2 cellular contexts compared by ENCODE assay signal in genomic region chr1:47797555-47797954, GRCh38.
A peak's percentile ranks its signal among the peaks of the same experiment; 100 is the strongest.
TF ChIP-seq lines count a peak whose summit lies in the region.

No MANE protein-coding gene starts in this region.

TF ChIP-seq in SK-N-SH treated with all-trans-retinoic acid at 6 μM for 48 hours, 23 proteins besides CTCF, POLR2A, EP300 and RAD21 (continued from another document):
- TF ChIP-seq, protein P1, sequence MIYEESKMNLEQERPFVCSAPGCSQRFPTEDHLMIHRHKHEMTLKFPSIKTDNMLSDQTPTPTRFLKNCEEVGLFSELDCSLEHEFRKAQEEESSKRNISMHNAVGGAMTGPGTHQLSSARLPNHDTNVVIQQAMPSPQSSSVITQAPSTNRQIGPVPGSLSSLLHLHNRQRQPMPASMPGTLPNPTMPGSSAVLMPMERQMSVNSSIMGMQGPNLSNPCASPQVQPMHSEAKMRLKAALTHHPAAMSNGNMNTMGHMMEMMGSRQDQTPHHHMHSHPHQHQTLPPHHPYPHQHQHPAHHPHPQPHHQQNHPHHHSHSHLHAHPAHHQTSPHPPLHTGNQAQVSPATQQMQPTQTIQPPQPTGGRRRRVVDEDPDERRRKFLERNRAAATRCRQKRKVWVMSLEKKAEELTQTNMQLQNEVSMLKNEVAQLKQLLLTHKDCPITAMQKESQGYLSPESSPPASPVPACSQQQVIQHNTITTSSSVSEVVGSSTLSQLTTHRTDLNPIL (CRISPR knock-in tag; IDR thresholded peaks at IDR 0.05; ENCODE audit: low read depth), result 0 out of 2 replicates have a peak, but pooled peaks have one; percentile 49
- no peak for TF ChIP-seq ZNF70 (CRISPR knock-in tag; IDR thresholded peaks at IDR 0.05)

TF ChIP-seq in K562, 482 proteins besides CTCF, POLR2A, EP300 and RAD21 (continued from another document):
- TF ChIP-seq PBX2 (CRISPR knock-in tag; IDR thresholded peaks at IDR 0.05; ENCODE audit: low read depth), result no peak
- TF ChIP-seq PBX2 (tag; conservative IDR thresholded peaks at IDR 0.05; ENCODE audit: low read depth), result 0 out of 2 replicates have a peak, but pooled peaks have one; percentile 46
- no peak for TF ChIP-seq PHB2 (IDR thresholded peaks at IDR 0.05; ENCODE audit: low read depth)
- TF ChIP-seq ETV6 (IDR thresholded peaks at IDR 0.05; ENCODE audit: borderline replicate concordance in 1 of 2, low read depth in 2 of 2, low read length in 1 of 2), result no peak
- TF ChIP-seq ETV6 (CRISPR knock-in tag; IDR thresholded peaks at IDR 0.05; ENCODE audit: borderline replicate concordance), result no peak
- peak; percentile 92 for TF ChIP-seq NFIC (IDR thresholded peaks at IDR 0.05)
- TF ChIP-seq CHD2 (IDR thresholded peaks at IDR 0.05; ENCODE audit: low read depth, low read length), result no peak
- TF ChIP-seq NFIX (CRISPR knock-in tag; IDR thresholded peaks at IDR 0.05; ENCODE audit: low read depth), result peak; percentile 75
- TF ChIP-seq ATF1 (CRISPR knock-in tag; IDR thresholded peaks at IDR 0.05), result no peak
- TF ChIP-seq ATF1 (tag; IDR thresholded peaks at IDR 0.05), result no peak
- no peak for TF ChIP-seq ZNF445 (CRISPR knock-in tag; IDR thresholded peaks at IDR 0.05; ENCODE audit: low read depth)
- TF ChIP-seq, protein P2, sequence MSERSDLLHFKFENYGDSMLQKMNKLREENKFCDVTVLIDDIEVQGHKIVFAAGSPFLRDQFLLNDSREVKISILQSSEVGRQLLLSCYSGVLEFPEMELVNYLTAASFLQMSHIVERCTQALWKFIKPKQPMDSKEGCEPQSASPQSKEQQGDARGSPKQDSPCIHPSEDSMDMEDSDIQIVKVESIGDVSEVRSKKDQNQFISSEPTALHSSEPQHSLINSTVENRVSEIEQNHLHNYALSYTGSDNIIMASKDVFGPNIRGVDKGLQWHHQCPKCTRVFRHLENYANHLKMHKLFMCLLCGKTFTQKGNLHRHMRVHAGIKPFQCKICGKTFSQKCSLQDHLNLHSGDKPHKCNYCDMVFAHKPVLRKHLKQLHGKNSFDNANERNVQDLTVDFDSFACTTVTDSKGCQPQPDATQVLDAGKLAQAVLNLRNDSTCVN (CRISPR knock-in tag; IDR thresholded peaks at IDR 0.05), result no peak
- TF ChIP-seq COPS2 (conservative IDR thresholded peaks at IDR 0.05), result no peak
- TF ChIP-seq MBD1 (CRISPR knock-in tag; IDR thresholded peaks at IDR 0.05), result no peak
- TF ChIP-seq HDAC3 (IDR thresholded peaks at IDR 0.05; ENCODE audit: borderline replicate concordance, partially characterized antibody), result no peak
